In genomic region chr5:177981296-177982071, GRCh38 we compare ENCODE assay signal across 17 cellular contexts. TPM values are rescaled to one million over a fixed set of nuclear protein-coding genes. Genes with fewer than 3 reads are reported as not detected.
"Had no signal": no experiment of that assay in that cellular context is flagged by ENCODE, and none has a peak within 500 bp of the region (broad histone marks: within the 10 kb centered on the region; RNA-seq: fewer than 3 reads in every experiment).

No MANE protein-coding gene starts in this region.

- ATAC-seq: gastrocnemius medialis had no signal

- FAIRE-seq: astrocyte, endometrium had no signal

- H3K4me3 Mint-ChIP-seq: activated CD4-positive, alpha-beta T cell treated with anti-CD3 and anti-CD28 coated beads for 36 hours; activated T-cell treated with anti-CD3 and anti-CD28 coated beads, Interleukin-2, amount 50 U/mL, for 24 hours had no signal

- DNase-seq: activated effector memory CD4-positive, alpha-beta T cell treated with anti-CD3 and anti-CD28 coated beads, Interleukin-2, amount 50 U/mL, for 16 hours; activated T-cell treated with anti-CD3 and anti-CD28 coated beads, Interleukin-2, amount 50 U/mL, for 24 hours; cerebellar nuclear complex; cortex of kidney; left ventricle myocardium inferior; substantia nigra; tibial artery; uterus had no signal

- H3K36me3 ChIP-seq: adrenal gland, gastrocnemius medialis, left ventricle myocardium inferior, tibial artery, uterus had no signal

- H3K36me3 Mint-ChIP-seq: activated naive CD4-positive, alpha-beta T cell treated with anti-CD3 and anti-CD28 coated beads, Interleukin-2, amount 50 U/mL, for 72 hours had no signal

- H3K27ac Mint-ChIP-seq: activated CD4-positive, alpha-beta T cell treated with anti-CD3 and anti-CD28 coated beads for 36 hours; activated T-cell treated with anti-CD3 and anti-CD28 coated beads, Interleukin-2, amount 50 U/mL, for 24 hours; progenitor cell of endocrine pancreas had no signal

- H3K27ac ChIP-seq: adrenal gland, gastrocnemius medialis, left ventricle myocardium inferior, tibial artery, uterus had no signal

- H3K4me3 ChIP-seq: adrenal gland, gastrocnemius medialis, left ventricle myocardium inferior, tibial artery, uterus had no signal

- H3K9me3 Mint-ChIP-seq: activated naive CD4-positive, alpha-beta T cell treated with anti-CD3 and anti-CD28 coated beads, Interleukin-2, amount 50 U/mL, for 72 hours; activated T-cell treated with anti-CD3 and anti-CD28 coated beads, Interleukin-2, amount 50 U/mL, for 24 hours had no signal

- H3K9me3 ChIP-seq: adrenal gland, gastrocnemius medialis, left ventricle myocardium inferior, tibial artery, uterus had no signal

- H3K4me1 ChIP-seq: adrenal gland, gastrocnemius medialis, left ventricle myocardium inferior, uterus had no signal

RNA-seq across cellular contexts. Expression of gene PROP1, which starts 14.6 kb away (rescaled TPM):
- polyA plus RNA-seq: adrenal gland, esophagus, neural cell had no signal
